In genomic region chr4:26076000-26076587, GRCh38 we compare ENCODE assay signal across 2 cellular contexts.
TF ChIP-seq lines count a peak whose summit lies in the region.

No MANE protein-coding gene starts in this region.

TF ChIP-seq in liver, 16 proteins besides CTCF, POLR2A, EP300 and RAD21:
- no peak for TF ChIP-seq REST (IDR thresholded peaks at IDR 0.05)
- TF ChIP-seq NR2F2 (IDR thresholded peaks at IDR 0.05), result no peak
- TF ChIP-seq SP1 (IDR thresholded peaks at IDR 0.05), result peak; percentile 12
- no peak for TF ChIP-seq ZBTB33 (IDR thresholded peaks at IDR 0.05)
- no peak for TF ChIP-seq YY1 (IDR thresholded peaks at IDR 0.05)
- TF ChIP-seq MAX (IDR thresholded peaks at IDR 0.05), result no peak
- no peak for TF ChIP-seq HNF4G (IDR thresholded peaks at IDR 0.05)
- TF ChIP-seq GABPA (IDR thresholded peaks at IDR 0.05 in 1 of 2, conservative IDR thresholded peaks at IDR 0.05 in 1 of 2), result no peak
- no peak for TF ChIP-seq ATF3 (IDR thresholded peaks at IDR 0.05)
- no peak for TF ChIP-seq FOXA2 (IDR thresholded peaks at IDR 0.05)
- no peak for TF ChIP-seq TAF1 (conservative IDR thresholded peaks at IDR 0.05)
- TF ChIP-seq RXRA (IDR thresholded peaks at IDR 0.05), result peak in 1 of 2 donors; percentile 28
- TF ChIP-seq HNF4A (conservative IDR thresholded peaks at IDR 0.05), result no peak
- no peak for TF ChIP-seq EGR1 (IDR thresholded peaks at IDR 0.05; ENCODE audit: low read depth in 2 of 2)
- TF ChIP-seq JUND (IDR thresholded peaks at IDR 0.05), result no peak
- no peak for TF ChIP-seq FOXA1 (IDR thresholded peaks at IDR 0.05)
TF ChIP-seq in liver: peak in this region for 2.

TF ChIP-seq in HepG2, 621 proteins besides CTCF, POLR2A, EP300 and RAD21 (continued from another document):
- TF ChIP-seq ZNF275 (CRISPR knock-in tag; IDR thresholded peaks at IDR 0.05; ENCODE audit: borderline replicate concordance), result no peak
- TF ChIP-seq GLMP (CRISPR knock-in tag; IDR thresholded peaks at IDR 0.05; ENCODE audit: borderline replicate concordance), result no peak
